ENCODE assay signal across 1 cellular context in genomic region chr2:177753682-177754475, GRCh38.
TF ChIP-seq lines count a peak whose summit lies in the region.

No MANE protein-coding gene starts in this region.

TF ChIP-seq in WTC11, 78 proteins besides CTCF, POLR2A, EP300 and RAD21 (continued from another document):
- TF ChIP-seq ATF6 (CRISPR knock-in tag; IDR thresholded peaks at IDR 0.05) (no peak), HMGXB4 (CRISPR knock-in tag; IDR thresholded peaks at IDR 0.05) (no peak), ZNF396 (CRISPR knock-in tag; IDR thresholded peaks at IDR 0.05; ENCODE audit: borderline replicate concordance) (no peak), CREB1 (CRISPR knock-in tag; IDR thresholded peaks at IDR 0.05) (no peak), FOXP4 (CRISPR knock-in tag; IDR thresholded peaks at IDR 0.05) (no peak), ZNF317 (CRISPR knock-in tag; IDR thresholded peaks at IDR 0.05; ENCODE audit: borderline replicate concordance, low read depth) (no peak), RELA (CRISPR knock-in tag; IDR thresholded peaks at IDR 0.05; ENCODE audit: borderline replicate concordance) (no peak), CBFB (CRISPR knock-in tag; IDR thresholded peaks at IDR 0.05; ENCODE audit: low read depth) (no peak), ZBTB21 (CRISPR knock-in tag; IDR thresholded peaks at IDR 0.05; ENCODE audit: borderline replicate concordance) (no peak), CREM (CRISPR knock-in tag; IDR thresholded peaks at IDR 0.05) (no peak), MXD4 (CRISPR knock-in tag; IDR thresholded peaks at IDR 0.05; ENCODE audit: borderline replicate concordance) (no peak)
